Comparison of ENCODE assay signal across 23 cellular contexts in genomic region chr2:38571186-38571585, GRCh38. TPM values are rescaled to one million over a fixed set of nuclear protein-coding genes. Genes with fewer than 3 reads are reported as not detected.
A peak's percentile ranks its signal among the peaks of the same experiment; 100 is the strongest.
DNase-seq lines count a peak whose midpoint lies in the region; ATAC-seq, FAIRE-seq and TF ChIP-seq lines count a peak whose summit lies in the region.
"Had no signal": no experiment of that assay in that cellular context is flagged by ENCODE, and none has a peak within 500 bp of the region (broad histone marks: within the 10 kb centered on the region; RNA-seq: fewer than 3 reads in every experiment).

No MANE protein-coding gene starts in this region.

- 88% methylated on average over 4 of the region's 4 CpGs for WGBS in K562 (ENCODE audit: insufficient coverage, low coverage, missing lambda C conversion rate)

- H3K27ac Mint-ChIP-seq in activated naive CD8-positive, alpha-beta T cell treated with anti-CD3 and anti-CD28 coated beads, Interleukin-2, amount 50 U/mL, for 24 hours = peak overlapping the region; percentile 52
- H3K27ac Mint-ChIP-seq in activated naive CD8-positive, alpha-beta T cell treated with anti-CD3 and anti-CD28 coated beads for 36 hours = no peak overlapping the region
- no peak overlapping the region for H3K27ac Mint-ChIP-seq in stimulated activated effector memory CD8-positive, alpha-beta T cell treated with anti-CD3 and anti-CD28 coated beads, Interleukin-12 subunit alpha, Interleukin-12 subunit beta, amount 100 ng/mL, for 72 hours

- no peak for TF ChIP-seq POLR2A in K562 (conservative IDR thresholded peaks at IDR 0.05)

- FAIRE-seq in G401.6 (lab: Jason Lieb, UNC) = peak; percentile 45
- no peak for FAIRE-seq in K562 (lab: Jason Lieb, UNC)

- H3K9me1 ChIP-seq in K562 (ENCODE audit: control insufficient read depth, insufficient read depth, low read length) = no peaks in the 10 kb centered on the region

- H4K20me1 ChIP-seq in K562 (replicated peaks; ENCODE audit: control insufficient read depth, insufficient read depth, low read length) = no peaks in the 10 kb centered on the region
- H4K20me1 ChIP-seq: BLaER1 had no signal

- peaks cover 2% of the 10 kb centered on the region; the same call in 1 of the 3 replicates for H3K79me2 ChIP-seq in K562 (ENCODE audit: control insufficient read depth, insufficient read depth, low read length)

- peaks cover 87% of the 10 kb centered on the region for H3K36me3 ChIP-seq in K562 (ENCODE audit: control insufficient read depth, insufficient read depth, low read length)

- H3K4me1 Mint-ChIP-seq in activated naive CD8-positive, alpha-beta T cell treated with anti-CD3 and anti-CD28 coated beads, Interleukin-2, amount 50 U/mL, for 24 hours = peaks cover 11% of the 10 kb centered on the region
- H3K4me1 Mint-ChIP-seq in activated naive CD8-positive, alpha-beta T cell treated with anti-CD3 and anti-CD28 coated beads for 36 hours = peaks cover 17% of the 10 kb centered on the region
- peaks cover 29% of the 10 kb centered on the region for H3K4me1 Mint-ChIP-seq in stimulated activated effector memory CD8-positive, alpha-beta T cell treated with anti-CD3 and anti-CD28 coated beads, Interleukin-12 subunit alpha, Interleukin-12 subunit beta, amount 100 ng/mL, for 72 hours

- H3K4me3 ChIP-seq in K562 = no peak overlapping the region
- H3K4me3 ChIP-seq: BLaER1 had no signal

- no peaks in the 10 kb centered on the region for H3K27me3 Mint-ChIP-seq in activated naive CD8-positive, alpha-beta T cell treated with anti-CD3 and anti-CD28 coated beads, Interleukin-2, amount 50 U/mL, for 24 hours
- no peaks in the 10 kb centered on the region for H3K27me3 Mint-ChIP-seq in activated naive CD8-positive, alpha-beta T cell treated with anti-CD3 and anti-CD28 coated beads for 36 hours

- H3K27me3 ChIP-seq in K562 (ENCODE audit: control insufficient read depth in 2 of 2, insufficient read depth in 2 of 2, low read length in 2 of 2) = no peaks in the 10 kb centered on the region
- H3K27me3 ChIP-seq: BLaER1 had no signal

- no peak for TF ChIP-seq RAD21 in K562 (CRISPR knock-in tag; conservative IDR thresholded peaks at IDR 0.05 in 1 of 2, IDR thresholded peaks at IDR 0.05 in 1 of 2)

- TF ChIP-seq CTCF in K562 (IDR thresholded peaks at IDR 0.05 in 2 of 3, conservative IDR thresholded peaks at IDR 0.05 in 1 of 3; ENCODE audit: insufficient read depth in 2 of 3, low read depth in 1 of 3, low read length in 3 of 3) = no peak

- H3K4me3 Mint-ChIP-seq in activated naive CD8-positive, alpha-beta T cell treated with anti-CD3 and anti-CD28 coated beads, Interleukin-2, amount 50 U/mL, for 24 hours = no peak overlapping the region
- no peak overlapping the region for H3K4me3 Mint-ChIP-seq in activated naive CD8-positive, alpha-beta T cell treated with anti-CD3 and anti-CD28 coated beads for 36 hours
- no peak overlapping the region for H3K4me3 Mint-ChIP-seq in stimulated activated effector memory CD8-positive, alpha-beta T cell treated with anti-CD3 and anti-CD28 coated beads, Interleukin-12 subunit alpha, Interleukin-12 subunit beta, amount 100 ng/mL, for 72 hours

- intact Hi-C loops in K562 (cut with micrococcal nuclease) = no loop called here

- H3K9me3 Mint-ChIP-seq in activated naive CD8-positive, alpha-beta T cell treated with anti-CD3 and anti-CD28 coated beads, Interleukin-2, amount 50 U/mL, for 24 hours = no peaks in the 10 kb centered on the region
- H3K9me3 Mint-ChIP-seq in activated naive CD8-positive, alpha-beta T cell treated with anti-CD3 and anti-CD28 coated beads for 36 hours = no peaks in the 10 kb centered on the region
- no peaks in the 10 kb centered on the region for H3K9me3 Mint-ChIP-seq in stimulated activated effector memory CD8-positive, alpha-beta T cell treated with anti-CD3 and anti-CD28 coated beads, Interleukin-12 subunit alpha, Interleukin-12 subunit beta, amount 100 ng/mL, for 72 hours

- in situ Hi-C loops in K562 (cut with MboI) = no loop called here

- no TSS peak for BruUV-seq in K562 (replicated peaks; lab: Mats Ljungman, UMichigan)

- no peak for ATAC-seq in activated naive CD8-positive, alpha-beta T cell treated with anti-CD3 and anti-CD28 coated beads, Interleukin-2, amount 50 U/mL, for 24 hours
- ATAC-seq in K562 (no peak), GM19035 (IDR thresholded peaks at IDR 0.05; ENCODE audit: unreplicated experiment) (no peak)
- ATAC-seq in stimulated activated effector memory CD8-positive, alpha-beta T cell treated with anti-CD3 and anti-CD28 coated beads, Interleukin-12 subunit alpha, Interleukin-12 subunit beta, amount 100 ng/mL, for 72 hours = peak; percentile 40
- ATAC-seq: Panc1 had no signal

- H3K9me3 ChIP-seq in K562 (replicated peaks; ENCODE audit: control insufficient read depth, insufficient read depth, low read depth, low read length) = no peaks in the 10 kb centered on the region
- H3K9me3 ChIP-seq: BLaER1 had no signal

- no peak overlapping the region for H3K9ac ChIP-seq in K562 (ENCODE audit: insufficient read depth in 1 of 2, low read depth in 2 of 2, low read length in 2 of 2)
- H3K9ac ChIP-seq: BLaER1 had no signal

- no peak overlapping the region for H3K27ac ChIP-seq in K562 (ENCODE audit: extremely low read depth, low read depth, low read length)
- H3K27ac ChIP-seq: BLaER1, RWPE1 had no signal

- no peaks in the 10 kb centered on the region for H3K4me1 ChIP-seq in K562 (replicated peaks in 1 of 2; ENCODE audit: control insufficient read depth in 2 of 2, insufficient read depth in 2 of 2, low read length in 2 of 2)
- H3K4me1 ChIP-seq: BLaER1 had no signal

- no peak overlapping the region for H3K4me2 ChIP-seq in K562 (ENCODE audit: insufficient read depth, low read length)
- H3K4me2 ChIP-seq: BLaER1 had no signal

- H2AFZ ChIP-seq in K562 (ENCODE audit: low read depth, low read length) = no peak overlapping the region
- H2AFZ ChIP-seq: GM23248 had no signal

- DNase-seq in activated naive CD8-positive, alpha-beta T cell treated with anti-CD3 and anti-CD28 coated beads, Interleukin-2, amount 50 U/mL, for 24 hours = no peak
- DNase-seq in activated naive CD8-positive, alpha-beta T cell treated with anti-CD3 and anti-CD28 coated beads for 36 hours = no peak
- DNase-seq in K562 (ENCODE audit: extremely low read depth in 1 of 4, low spot score in 3 of 4) (no peak), NCI-H1694 (lab: John Stamatoyannopoulos, UW) (no peak), 8988T (no peak)
- no peak for DNase-seq in stimulated activated effector memory CD8-positive, alpha-beta T cell treated with anti-CD3 and anti-CD28 coated beads, Interleukin-12 subunit alpha, Interleukin-12 subunit beta, amount 100 ng/mL, for 72 hours (ENCODE audit: low spot score in 2 of 2)
- DNase-seq: Calu3, DMS153, DND-41, GM23248, H7, Kasumi-1, MV-4-11, NCI-H1105, NCI-H146, NCI-H2029, NCI-H526 treated with DMSO at 0.1 percent for 48 hours, SHP77 had no signal

- CTCF ChIA-PET in K562 (lab: Yijun Ruan, JAX; ENCODE audit: low intra/inter-chr PET ratio) = no interaction called here

- POLR2A ChIA-PET in K562 (lab: Yijun Ruan, JAX) = no interaction called here

- peaks cover 38% of the 10 kb centered on the region for H3K36me3 Mint-ChIP-seq in activated naive CD8-positive, alpha-beta T cell treated with anti-CD3 and anti-CD28 coated beads, Interleukin-2, amount 50 U/mL, for 24 hours (ENCODE audit: low read depth)
- H3K36me3 Mint-ChIP-seq in activated naive CD8-positive, alpha-beta T cell treated with anti-CD3 and anti-CD28 coated beads for 36 hours = peaks cover 7% of the 10 kb centered on the region
- H3K36me3 Mint-ChIP-seq in stimulated activated effector memory CD8-positive, alpha-beta T cell treated with anti-CD3 and anti-CD28 coated beads, Interleukin-12 subunit alpha, Interleukin-12 subunit beta, amount 100 ng/mL, for 72 hours = peaks cover 100% of the 10 kb centered on the region

- no peak for TF ChIP-seq EP300 in K562 (IDR thresholded peaks at IDR 0.05; ENCODE audit: low read length)

TF ChIP-seq in K562, 482 proteins besides CTCF, POLR2A, EP300 and RAD21:
- no peak for TF ChIP-seq MTF1 (CRISPR knock-in tag; IDR thresholded peaks at IDR 0.05; ENCODE audit: borderline replicate concordance)
- TF ChIP-seq RBM22 (IDR thresholded peaks at IDR 0.05; ENCODE audit: low read depth, low read length, poor library complexity, severe bottlenecking) = peak; percentile 33

RNA-seq across cellular contexts. Expression of gene HNRNPLL, which starts 31.5 kb away (rescaled TPM):
- total RNA-seq in activated naive CD8-positive, alpha-beta T cell treated with anti-CD3 and anti-CD28 coated beads for 36 hours = 10 to 100 TPM; 50.6 to 52.2 TPM
- 95.1 and 247 TPM in 2 replicates for total RNA-seq in K562 (2011; cell fraction: chromatin; rRNA removed; ENCODE audit: low replicate concordance)
- total RNA-seq in K562 (2011; cell fraction: nucleolus; rRNA removed) = 40.4 and 52.4 TPM in 2 replicates
- total RNA-seq in K562 (2011; cell fraction: nucleoplasm; rRNA removed) = 85.7 and 116 TPM in 2 replicates
- total RNA-seq in K562 (2014; rRNA removed) (67.5 and 73.0 TPM in 2 replicates), K562 (2014; rRNA removed; fragmentation: Illumina TruSeq; extraction: Trizol) (86.9 and 102 TPM in 2 replicates), K562 (2015; rRNA removed; fragmentation: Illumina TruSeq; extraction: Trizol) (57.1 and 57.8 TPM in 2 replicates), K562 (2021) (85.4 and 94.0 TPM in 2 replicates)
- polyA plus RNA-seq in K562 (2011; rRNA removed) (99.7 and 135 TPM in 2 replicates), K562 (2014; fragmentation: Illumina TruSeq; extraction: Trizol) (46.8 and 49.3 TPM in 2 replicates), K562 (2014; fragmentation: Nextera tagmentation; extraction: Ambion mirVana) (10 to 100 TPM; 19.8 to 24.7 TPM), K562 (2014; rRNA removed) (45.2 and 55.8 TPM in 2 replicates)
- 21.9 and 34.3 TPM in 2 replicates for polyA plus RNA-seq in K562 (2011; cell fraction: cytosol; rRNA removed)
- 60.8 and 87.5 TPM in 2 replicates for polyA plus RNA-seq in K562 (2011; cell fraction: nucleus; rRNA removed)
- 41.1 and 47.5 TPM in 2 replicates for polyA plus RNA-seq in K562 (2012)
- polyA minus RNA-seq in K562 (2011; rRNA and poly(A)+ RNA removed) = 160 and 182 TPM in 2 replicates
- 50.5 and 52.8 TPM in 2 replicates for polyA minus RNA-seq in K562 (2011; cell fraction: cytosol; rRNA and poly(A)+ RNA removed)
- 79.6 and 164 TPM in 2 replicates for polyA minus RNA-seq in K562 (2011; cell fraction: nucleus; rRNA and poly(A)+ RNA removed)
